Comparison of ENCODE assay signal across 37 cellular contexts in the genomic region with DNA sequence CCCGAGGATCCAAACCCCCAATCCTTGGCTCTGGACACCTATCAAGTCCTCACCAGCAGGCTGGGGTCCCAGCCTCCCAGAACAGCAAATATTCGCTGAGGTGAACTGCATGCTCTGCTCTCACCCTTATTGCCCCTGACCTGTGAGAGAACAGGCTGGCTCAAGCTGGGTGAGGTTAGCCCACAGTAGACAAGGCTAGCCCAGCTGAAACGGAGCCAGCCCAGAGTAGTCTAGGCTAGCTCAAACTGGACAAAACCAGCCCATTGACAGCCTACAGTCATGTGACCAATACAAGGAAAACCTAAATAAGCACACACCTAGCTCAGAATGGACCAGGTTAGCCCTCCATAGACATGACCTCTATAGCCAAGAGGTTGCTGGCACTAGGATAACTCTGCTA. TPM values are rescaled to one million over a fixed set of nuclear protein-coding genes. Genes with fewer than 3 reads are reported as not detected.
"Had no signal": no experiment of that assay in that cellular context is flagged by ENCODE, and none has a peak within 500 bp of the region (broad histone marks: within the 10 kb centered on the region; RNA-seq: fewer than 3 reads in every experiment).

No MANE protein-coding gene starts in this region.

- H3K27me3 ChIP-seq: adrenal gland, body of pancreas, brain microvascular endothelial cell, breast epithelium had no signal

- H3K4me1 ChIP-seq: adrenal gland, body of pancreas, breast epithelium had no signal

- DNase-seq: activated B cell treated with CpG ODN at 0.5 μM for 24 hours; activated CD4-positive, alpha-beta memory T cell treated with anti-CD3 and anti-CD28 coated beads for 36 hours; activated CD4-positive, alpha-beta T cell treated with anti-CD3 and anti-CD28 coated beads for 4 hours; activated CD4-positive, alpha-beta T cell treated with anti-CD3 and anti-CD28 coated beads, Interleukin-2, amount 10 ng/mL, durations not matched to agents 24 days and 14 days; activated CD4-positive, alpha-beta T cell treated with anti-CD3 and anti-CD28 coated beads, Interleukin-2, amount 50 U/mL, for 1 hour; activated CD4-positive, alpha-beta T cell treated with anti-CD3 and anti-CD28 coated beads, Interleukin-2, amount 50 U/mL, for 4 hours; activated CD4-positive, CD25-positive, alpha-beta regulatory T cell treated with anti-CD3 and anti-CD28 coated beads, Interleukin-2, amount 50 U/mL, for 72 hours; activated CD8-positive, alpha-beta memory T cell treated with anti-CD3 and anti-CD28 coated beads, Interleukin-2, amount 50 U/mL, for 4 hours; activated CD8-positive, alpha-beta T cell treated with anti-CD3 and anti-CD28 coated beads for 36 hours; activated gamma-delta T cell treated with Interleukin-2 at 50 U/mL for 16 hours; activated naive CD4-positive, alpha-beta T cell; activated naive CD4-positive, alpha-beta T cell treated with anti-CD3 and anti-CD28 coated beads for 36 hours; activated naive CD4-positive, alpha-beta T cell treated with anti-CD3 and anti-CD28 coated beads, Interleukin-2, amount 50 U/mL, for 16 hours; activated naive CD8-positive, alpha-beta T cell treated with anti-CD3 and anti-CD28 coated beads for 36 hours; activated T-cell treated with anti-CD3 and anti-CD28 coated beads for 4 hours; activated T-cell treated with anti-CD3 and anti-CD28 coated beads, Interleukin-2, amount 50 U/mL, for 1 hour; activated T-cell treated with anti-CD3 and anti-CD28 coated beads, Interleukin-2, amount 50 U/mL, for 4 hours; activated T-cell treated with anti-CD3 and anti-CD28 coated beads, Interleukin-2, amount 50 U/mL, for 72 hours; adrenal gland; amniotic stem cell; aorta; body of pancreas; brain microvascular endothelial cell; central memory CD4-positive, alpha-beta T cell; T-helper 1 cell; T-helper 2 cell; T-helper 9 cell had no signal

- H3K27ac ChIP-seq: adrenal gland, body of pancreas, brain microvascular endothelial cell, breast epithelium, VCaP had no signal

- FAIRE-seq: astrocyte, TTC549 had no signal

- H3K4me3 ChIP-seq: adrenal gland, body of pancreas, breast epithelium had no signal

- H3K36me3 ChIP-seq: adrenal gland, brain microvascular endothelial cell, breast epithelium had no signal

- ATAC-seq: activated CD8-positive, alpha-beta T cell treated with anti-CD3 and anti-CD28 coated beads for 36 hours; activated naive CD4-positive, alpha-beta T cell treated with anti-CD3 and anti-CD28 coated beads, Interleukin-2, amount 50 U/mL, for 72 hours; activated T-cell treated with anti-CD3 and anti-CD28 coated beads, Interleukin-2, amount 50 U/mL, for 4 hours; activated T-cell treated with anti-CD3 and anti-CD28 coated beads, Interleukin-2, amount 50 U/mL, for 72 hours; activated T-helper 17 cell treated with anti-CD3 and anti-CD28 coated beads, Interleukin-2, amount 50 U/mL, for 72 hours; body of pancreas had no signal

RNA-seq across cellular contexts. Expression of a gene that starts 38.4 kb away (rescaled TPM):
- total RNA-seq: activated B cell treated with CpG ODN at 0.5 μM for 24 hours; activated CD4-positive, alpha-beta memory T cell treated with anti-CD3 and anti-CD28 coated beads for 36 hours; activated CD4-positive, alpha-beta T cell treated with anti-CD3 and anti-CD28 coated beads, Interleukin-2, amount 10 ng/mL, durations not matched to agents 24 days and 14 days; activated CD8-positive, alpha-beta memory T cell treated with anti-CD3 and anti-CD28 coated beads for 36 hours; activated naive CD4-positive, alpha-beta T cell treated with anti-CD3 and anti-CD28 coated beads for 36 hours; activated T-cell treated with anti-CD3 and anti-CD28 coated beads, Interleukin-2, amount 50 U/mL, for 4 hours; activated T-helper 1 cell treated with anti-CD3 and anti-CD28 coated beads, Interleukin-12 subunit alpha, Interleukin-12 subunit beta, Interleukin-2, Interleukin-4 antibody, amounts not matched to agents 30 ng/mL and 10 ng/mL and 1 ng/mL, durations not matched to agents 14 hours and 24 hours and 36 hours; aorta; astrocyte; body of pancreas; breast epithelium; cardiac septum; cerebellum had no signal
- polyA plus RNA-seq: adrenal gland had no signal

RNA-seq across cellular contexts. Expression of a gene that starts 58.5 kb away (rescaled TPM):
- total RNA-seq: activated B cell treated with CpG ODN at 0.5 μM for 24 hours; activated CD4-positive, alpha-beta memory T cell treated with anti-CD3 and anti-CD28 coated beads for 36 hours; activated CD4-positive, alpha-beta T cell treated with anti-CD3 and anti-CD28 coated beads, Interleukin-2, amount 10 ng/mL, durations not matched to agents 24 days and 14 days; activated CD8-positive, alpha-beta memory T cell treated with anti-CD3 and anti-CD28 coated beads for 36 hours; activated naive CD4-positive, alpha-beta T cell treated with anti-CD3 and anti-CD28 coated beads for 36 hours; activated naive CD8-positive, alpha-beta T cell treated with anti-CD3 and anti-CD28 coated beads for 36 hours; activated T-cell treated with anti-CD3 and anti-CD28 coated beads, Interleukin-2, amount 50 U/mL, for 72 hours; activated T-helper 1 cell treated with anti-CD3 and anti-CD28 coated beads, Interleukin-12 subunit alpha, Interleukin-12 subunit beta, Interleukin-2, Interleukin-4 antibody, amounts not matched to agents 30 ng/mL and 10 ng/mL and 1 ng/mL, durations not matched to agents 14 hours and 24 hours and 36 hours; aorta; cardiac septum had no signal
- polyA plus RNA-seq: aorta had no signal
